Comparison of ENCODE assay signal across 3 cellular contexts in the genomic region with DNA sequence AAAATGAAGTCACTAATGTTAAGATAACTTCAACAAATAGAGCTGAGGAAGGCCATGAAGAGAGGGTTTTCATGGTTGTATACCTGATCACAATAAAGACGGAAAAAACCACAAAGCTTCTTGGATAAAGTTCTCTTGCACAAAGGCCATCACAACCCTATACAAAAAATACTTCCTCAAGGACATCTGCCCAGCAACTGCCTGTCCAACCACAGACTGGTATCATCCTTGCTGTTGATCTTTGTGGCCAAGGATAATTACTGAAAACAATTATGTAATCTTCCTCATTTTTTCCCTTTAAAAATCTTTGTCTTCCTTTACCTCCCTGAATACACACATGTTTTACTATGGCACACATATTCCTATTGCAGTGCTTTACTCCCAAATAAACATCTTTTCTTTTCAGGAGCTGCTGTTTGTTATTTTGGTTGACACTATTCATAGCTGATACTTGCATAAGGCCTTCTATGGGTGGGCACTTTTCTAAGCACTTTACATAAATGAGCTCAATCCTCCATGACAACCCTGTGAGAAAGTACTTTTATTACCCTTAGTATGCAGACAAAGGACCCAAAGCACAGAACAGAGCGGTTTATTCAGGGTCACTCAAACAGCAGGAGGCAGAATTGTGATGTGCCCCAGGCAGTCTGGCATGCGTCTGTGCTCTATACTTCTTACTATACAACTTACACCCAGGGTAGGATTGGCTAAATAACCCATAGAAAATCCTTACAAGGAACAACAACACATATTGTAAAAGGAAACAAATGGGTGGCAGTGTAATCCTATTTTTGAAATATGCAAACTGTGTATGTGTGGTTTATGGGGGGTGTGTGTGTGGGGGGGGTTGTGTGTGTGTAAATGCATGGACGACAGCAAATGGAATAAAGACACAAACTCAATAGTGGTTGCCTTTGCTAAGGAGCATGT.
TF ChIP-seq lines count a peak whose summit lies in the region.

No MANE protein-coding gene starts in this region.

TF ChIP-seq in IMR-90, 13 proteins besides CTCF, POLR2A, EP300 and RAD21:
- TF ChIP-seq MAZ (IDR thresholded peaks at IDR 0.05; ENCODE audit: borderline replicate concordance, low read depth, low read length) (no peak), BHLHE40 (IDR thresholded peaks at IDR 0.05; ENCODE audit: low read depth, low read length) (no peak), NFE2L2 (IDR thresholded peaks at IDR 0.05; ENCODE audit: low read depth, low read length) (no peak), SMC3 (IDR thresholded peaks at IDR 0.05; ENCODE audit: low read depth, low read length) (no peak), FOS (IDR thresholded peaks at IDR 0.05; ENCODE audit: low read depth, low read length) (no peak), CHD1 (IDR thresholded peaks at IDR 0.05; ENCODE audit: low read depth, low read length) (no peak), MXI1 (IDR thresholded peaks at IDR 0.05; ENCODE audit: borderline replicate concordance, low read depth, low read length) (no peak), MAFK (IDR thresholded peaks at IDR 0.05; ENCODE audit: low read depth, low read length) (no peak), CEBPB (IDR thresholded peaks at IDR 0.05; ENCODE audit: low read depth, low read length) (no peak)
- TF ChIP-seq, protein P1, sequence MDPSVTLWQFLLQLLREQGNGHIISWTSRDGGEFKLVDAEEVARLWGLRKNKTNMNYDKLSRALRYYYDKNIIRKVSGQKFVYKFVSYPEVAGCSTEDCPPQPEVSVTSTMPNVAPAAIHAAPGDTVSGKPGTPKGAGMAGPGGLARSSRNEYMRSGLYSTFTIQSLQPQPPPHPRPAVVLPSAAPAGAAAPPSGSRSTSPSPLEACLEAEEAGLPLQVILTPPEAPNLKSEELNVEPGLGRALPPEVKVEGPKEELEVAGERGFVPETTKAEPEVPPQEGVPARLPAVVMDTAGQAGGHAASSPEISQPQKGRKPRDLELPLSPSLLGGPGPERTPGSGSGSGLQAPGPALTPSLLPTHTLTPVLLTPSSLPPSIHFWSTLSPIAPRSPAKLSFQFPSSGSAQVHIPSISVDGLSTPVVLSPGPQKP (IDR thresholded peaks at IDR 0.05; ENCODE audit: borderline replicate concordance, low read depth, low read length): no peak

TF ChIP-seq in WTC11, 78 proteins besides CTCF, POLR2A, EP300 and RAD21:
- TF ChIP-seq, protein P2, sequence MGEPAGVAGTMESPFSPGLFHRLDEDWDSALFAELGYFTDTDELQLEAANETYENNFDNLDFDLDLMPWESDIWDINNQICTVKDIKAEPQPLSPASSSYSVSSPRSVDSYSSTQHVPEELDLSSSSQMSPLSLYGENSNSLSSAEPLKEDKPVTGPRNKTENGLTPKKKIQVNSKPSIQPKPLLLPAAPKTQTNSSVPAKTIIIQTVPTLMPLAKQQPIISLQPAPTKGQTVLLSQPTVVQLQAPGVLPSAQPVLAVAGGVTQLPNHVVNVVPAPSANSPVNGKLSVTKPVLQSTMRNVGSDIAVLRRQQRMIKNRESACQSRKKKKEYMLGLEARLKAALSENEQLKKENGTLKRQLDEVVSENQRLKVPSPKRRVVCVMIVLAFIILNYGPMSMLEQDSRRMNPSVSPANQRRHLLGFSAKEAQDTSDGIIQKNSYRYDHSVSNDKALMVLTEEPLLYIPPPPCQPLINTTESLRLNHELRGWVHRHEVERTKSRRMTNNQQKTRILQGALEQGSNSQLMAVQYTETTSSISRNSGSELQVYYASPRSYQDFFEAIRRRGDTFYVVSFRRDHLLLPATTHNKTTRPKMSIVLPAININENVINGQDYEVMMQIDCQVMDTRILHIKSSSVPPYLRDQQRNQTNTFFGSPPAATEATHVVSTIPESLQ (CRISPR knock-in tag; IDR thresholded peaks at IDR 0.05): no peak
- TF ChIP-seq TEAD1 (CRISPR knock-in tag; IDR thresholded peaks at IDR 0.05) (no peak), ZNF423 (CRISPR knock-in tag; IDR thresholded peaks at IDR 0.05) (no peak), PRRX2 (CRISPR knock-in tag; IDR thresholded peaks at IDR 0.05) (no peak), SP1 (CRISPR knock-in tag; conservative IDR thresholded peaks at IDR 0.05) (no peak), SMAD3 (CRISPR knock-in tag; IDR thresholded peaks at IDR 0.05; ENCODE audit: borderline replicate concordance) (no peak), OVOL2 (CRISPR knock-in tag; IDR thresholded peaks at IDR 0.05; ENCODE audit: borderline replicate concordance) (no peak), ZNF219 (CRISPR knock-in tag; IDR thresholded peaks at IDR 0.05; ENCODE audit: borderline replicate concordance) (no peak), SOX15 (CRISPR knock-in tag; IDR thresholded peaks at IDR 0.05) (no peak), SMAD4 (CRISPR knock-in tag; IDR thresholded peaks at IDR 0.05) (no peak), ZNF138 (CRISPR knock-in tag; conservative IDR thresholded peaks at IDR 0.05) (no peak), NFATC4 (CRISPR knock-in tag; IDR thresholded peaks at IDR 0.05) (no peak), ESRRA (CRISPR knock-in tag; IDR thresholded peaks at IDR 0.05; ENCODE audit: borderline replicate concordance) (no peak)
- TF ChIP-seq, protein P3, sequence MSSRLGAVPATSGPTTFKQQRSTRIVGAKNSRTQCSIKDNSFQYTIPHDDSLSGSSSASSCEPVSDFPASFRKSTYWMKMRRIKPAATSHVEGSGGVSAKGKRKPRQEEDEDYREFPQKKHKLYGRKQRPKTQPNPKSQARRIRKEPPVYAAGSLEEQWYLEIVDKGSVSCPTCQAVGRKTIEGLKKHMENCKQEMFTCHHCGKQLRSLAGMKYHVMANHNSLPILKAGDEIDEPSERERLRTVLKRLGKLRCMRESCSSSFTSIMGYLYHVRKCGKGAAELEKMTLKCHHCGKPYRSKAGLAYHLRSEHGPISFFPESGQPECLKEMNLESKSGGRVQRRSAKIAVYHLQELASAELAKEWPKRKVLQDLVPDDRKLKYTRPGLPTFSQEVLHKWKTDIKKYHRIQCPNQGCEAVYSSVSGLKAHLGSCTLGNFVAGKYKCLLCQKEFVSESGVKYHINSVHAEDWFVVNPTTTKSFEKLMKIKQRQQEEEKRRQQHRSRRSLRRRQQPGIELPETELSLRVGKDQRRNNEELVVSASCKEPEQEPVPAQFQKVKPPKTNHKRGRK (CRISPR knock-in tag; IDR thresholded peaks at IDR 0.05; ENCODE audit: borderline replicate concordance): no peak
- TF ChIP-seq, protein P4, sequence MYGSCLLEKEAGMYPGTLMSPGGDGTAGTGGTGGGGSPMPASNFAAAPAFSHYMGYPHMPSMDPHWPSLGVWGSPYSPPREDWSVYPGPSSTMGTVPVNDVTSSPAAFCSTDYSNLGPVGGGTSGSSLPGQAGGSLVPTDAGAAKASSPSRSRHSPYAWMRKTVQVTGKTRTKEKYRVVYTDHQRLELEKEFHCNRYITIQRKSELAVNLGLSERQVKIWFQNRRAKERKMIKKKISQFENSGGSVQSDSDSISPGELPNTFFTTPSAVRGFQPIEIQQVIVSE (CRISPR knock-in tag; IDR thresholded peaks at IDR 0.05; ENCODE audit: borderline replicate concordance): no peak
- TF ChIP-seq, protein P5, sequence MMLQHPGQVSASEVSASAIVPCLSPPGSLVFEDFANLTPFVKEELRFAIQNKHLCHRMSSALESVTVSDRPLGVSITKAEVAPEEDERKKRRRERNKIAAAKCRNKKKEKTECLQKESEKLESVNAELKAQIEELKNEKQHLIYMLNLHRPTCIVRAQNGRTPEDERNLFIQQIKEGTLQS (CRISPR knock-in tag; conservative IDR thresholded peaks at IDR 0.05): no peak

TF ChIP-seq in SK-N-SH, 30 proteins besides CTCF, POLR2A, EP300 and RAD21:
- TF ChIP-seq, protein P6, sequence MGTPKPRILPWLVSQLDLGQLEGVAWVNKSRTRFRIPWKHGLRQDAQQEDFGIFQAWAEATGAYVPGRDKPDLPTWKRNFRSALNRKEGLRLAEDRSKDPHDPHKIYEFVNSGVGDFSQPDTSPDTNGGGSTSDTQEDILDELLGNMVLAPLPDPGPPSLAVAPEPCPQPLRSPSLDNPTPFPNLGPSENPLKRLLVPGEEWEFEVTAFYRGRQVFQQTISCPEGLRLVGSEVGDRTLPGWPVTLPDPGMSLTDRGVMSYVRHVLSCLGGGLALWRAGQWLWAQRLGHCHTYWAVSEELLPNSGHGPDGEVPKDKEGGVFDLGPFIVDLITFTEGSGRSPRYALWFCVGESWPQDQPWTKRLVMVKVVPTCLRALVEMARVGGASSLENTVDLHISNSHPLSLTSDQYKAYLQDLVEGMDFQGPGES (IDR thresholded peaks at IDR 0.05; ENCODE audit: low read depth, low read length): no peak
- TF ChIP-seq POLR2AphosphoS5 (IDR thresholded peaks at IDR 0.05; ENCODE audit: low read depth, low read length): no peak
- no peak for TF ChIP-seq TAF1 (IDR thresholded peaks at IDR 0.05; ENCODE audit: borderline replicate concordance, low read depth, low read length)
- TF ChIP-seq SIN3A (IDR thresholded peaks at IDR 0.05; ENCODE audit: borderline replicate concordance, low read depth, low read length): no peak
- TF ChIP-seq TCF12 (IDR thresholded peaks at IDR 0.05): no peak
